1 cellular context compared by ENCODE assay signal in the genomic region with DNA sequence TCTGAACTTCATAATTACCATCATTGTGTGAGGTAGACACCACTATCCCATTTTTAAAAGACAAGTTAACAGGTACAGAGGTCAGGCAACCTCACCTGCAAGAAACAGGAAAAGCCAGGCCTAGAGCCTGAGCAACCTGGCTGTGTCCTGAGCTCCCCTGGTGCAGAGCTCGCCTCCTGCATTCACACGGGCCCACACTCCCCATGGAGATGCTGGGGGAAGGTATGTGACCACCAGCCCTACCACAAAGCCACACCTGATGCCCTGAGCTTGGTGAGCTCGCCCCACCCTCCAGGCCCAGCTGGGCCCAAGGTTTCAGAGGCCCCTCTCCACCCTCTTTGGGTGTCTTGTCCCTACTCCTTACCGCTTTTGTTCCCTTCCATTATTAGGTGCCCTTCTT.
TF ChIP-seq lines count a peak whose summit lies in the region.

No MANE protein-coding gene starts in this region.

TF ChIP-seq in GM12878, 131 proteins besides CTCF, POLR2A, EP300 and RAD21:
- no peak for TF ChIP-seq ZBTB33 (IDR thresholded peaks at IDR 0.05)
- no peak for TF ChIP-seq ZNF274 (IDR thresholded peaks at IDR 0.05; ENCODE audit: insufficient read depth, insufficient read length)
- TF ChIP-seq SUZ12 (IDR thresholded peaks at IDR 0.05; ENCODE audit: unreplicated experiment): no peak
- TF ChIP-seq, protein P1, sequence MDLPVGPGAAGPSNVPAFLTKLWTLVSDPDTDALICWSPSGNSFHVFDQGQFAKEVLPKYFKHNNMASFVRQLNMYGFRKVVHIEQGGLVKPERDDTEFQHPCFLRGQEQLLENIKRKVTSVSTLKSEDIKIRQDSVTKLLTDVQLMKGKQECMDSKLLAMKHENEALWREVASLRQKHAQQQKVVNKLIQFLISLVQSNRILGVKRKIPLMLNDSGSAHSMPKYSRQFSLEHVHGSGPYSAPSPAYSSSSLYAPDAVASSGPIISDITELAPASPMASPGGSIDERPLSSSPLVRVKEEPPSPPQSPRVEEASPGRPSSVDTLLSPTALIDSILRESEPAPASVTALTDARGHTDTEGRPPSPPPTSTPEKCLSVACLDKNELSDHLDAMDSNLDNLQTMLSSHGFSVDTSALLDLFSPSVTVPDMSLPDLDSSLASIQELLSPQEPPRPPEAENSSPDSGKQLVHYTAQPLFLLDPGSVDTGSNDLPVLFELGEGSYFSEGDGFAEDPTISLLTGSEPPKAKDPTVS (IDR thresholded peaks at IDR 0.05; ENCODE audit: low read depth, low read length): no peak
- no peak for TF ChIP-seq CHD4 (IDR thresholded peaks at IDR 0.05)
- TF ChIP-seq SUPT20H (IDR thresholded peaks at IDR 0.05; ENCODE audit: borderline replicate concordance, control insufficient read depth, low read depth, low read length): no peak
- TF ChIP-seq ZBED1 (IDR thresholded peaks at IDR 0.05; ENCODE audit: borderline replicate concordance): no peak
- no peak for TF ChIP-seq CREM (IDR thresholded peaks at IDR 0.05; ENCODE audit: low read depth)
- TF ChIP-seq CREB1 (IDR thresholded peaks at IDR 0.05; ENCODE audit: low read depth): no peak
- TF ChIP-seq ZNF207 (IDR thresholded peaks at IDR 0.05; ENCODE audit: borderline replicate concordance): no peak
- no peak for TF ChIP-seq ZNF592 (IDR thresholded peaks at IDR 0.05)
- TF ChIP-seq PBX3 (IDR thresholded peaks at IDR 0.05; ENCODE audit: insufficient replicate concordance, low read depth, low read length): no peak
